In the genomic region with DNA sequence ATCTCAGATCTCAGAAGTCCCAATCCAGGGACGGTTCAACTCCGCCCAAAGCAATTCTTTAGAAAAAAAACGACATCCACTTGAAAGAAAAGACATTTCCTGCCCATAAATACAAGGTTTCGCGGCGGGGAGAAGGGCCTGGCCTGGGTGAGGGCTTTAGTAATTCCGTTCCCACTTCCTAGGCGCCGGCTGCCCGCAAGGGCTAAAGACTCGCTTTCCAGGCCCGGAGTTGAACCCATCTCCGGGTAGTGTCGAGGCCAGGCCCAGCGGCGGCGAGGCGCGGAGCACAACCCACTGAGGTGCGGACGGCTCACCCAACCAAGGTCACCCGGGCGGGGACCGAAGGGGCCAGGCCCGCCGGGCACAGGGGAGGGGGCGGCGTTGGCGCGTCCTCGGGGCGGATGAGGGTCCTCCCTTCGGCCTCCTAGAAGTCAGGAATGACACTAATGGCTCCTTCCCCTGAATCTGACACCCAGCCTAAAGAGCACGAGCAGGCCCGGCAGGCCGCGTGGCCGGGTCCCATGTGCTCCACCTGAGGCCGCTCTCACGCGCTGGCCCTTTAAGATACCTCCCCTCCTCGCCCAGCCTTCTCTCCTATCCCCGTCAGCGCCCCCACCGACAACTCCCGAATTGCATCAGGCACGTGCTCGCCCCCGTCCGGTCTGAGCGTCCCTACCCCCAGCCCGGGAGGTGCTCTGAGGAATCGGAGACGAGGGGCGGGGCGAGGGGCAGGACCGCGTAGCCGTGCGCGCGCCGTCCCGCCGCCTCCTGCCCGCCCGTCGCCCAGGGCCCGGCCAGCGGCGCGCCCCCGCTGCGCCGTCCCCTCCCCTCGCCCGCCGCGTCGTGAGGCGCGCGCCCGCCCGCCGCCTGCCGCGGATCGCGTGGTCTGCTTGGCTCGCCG, we compare ENCODE assay signal across 8 cellular contexts. TPM values are rescaled to one million over a fixed set of nuclear protein-coding genes. Genes with fewer than 3 reads are reported as not detected.
DNase-seq lines count a peak whose midpoint lies in the region; ATAC-seq and TF ChIP-seq lines count a peak whose summit lies in the region.

No MANE protein-coding gene starts in this region.

- DNase-seq in AG20443 (ENCODE audit: low spot score) (peak; percentile 97), NCI-H2227 treated with DMSO at 0.1 percent for 48 hours (lab: John Stamatoyannopoulos, UW) (peak; percentile 90), activated B cell treated with CpG ODN at 0.5 μM for 24 hours (peak; percentile 97), caudate nucleus (lab: John Stamatoyannopoulos, UW) (peak; percentile 34 to 99 (median 97)), immature natural killer cell (peak; percentile 99), smooth muscle cell of the brain vasculature (ENCODE audit: low read depth, low spot score) (peak; percentile 96)

- ATAC-seq in GM19023 (IDR thresholded peaks at IDR 0.05; ENCODE audit: unreplicated experiment) (peak; percentile 91), HG03196 (IDR thresholded peaks at IDR 0.05; ENCODE audit: unreplicated experiment) (peak; percentile 92), activated B cell treated with CpG ODN at 0.5 μM for 24 hours (ENCODE audit: low read depth) (peak; percentile 88)

- CTCF ChIA-PET in activated B cell treated with CpG ODN at 0.5 μM for 24 hours (lab: Charles Lee): no interaction called here

- POLR2A ChIA-PET in activated B cell treated with CpG ODN at 0.5 μM for 24 hours (lab: Charles Lee): interaction anchor here (0.7 to 2.0 kb wide), 2 partner anchors 102 to 104 kb away, joined by 3 to 8 read pairs; a partner anchor contains a TSS

- peaks cover 6% of the 10 kb centered on the region for H3K36me3 Mint-ChIP-seq in activated B cell treated with CpG ODN at 0.5 μM for 24 hours (ENCODE audit: low read depth)
- no peaks in the 10 kb centered on the region for H3K36me3 Mint-ChIP-seq in immature natural killer cell

- H3K27ac Mint-ChIP-seq in activated B cell treated with CpG ODN at 0.5 μM for 24 hours (peak overlapping the region; percentile 93), immature natural killer cell (peak overlapping the region; percentile 93 to 98 (median 94))

- peak overlapping the region; percentile 82 for H3K4me3 Mint-ChIP-seq in activated B cell treated with CpG ODN at 0.5 μM for 24 hours
- peak overlapping the region; percentile 83 to 95 (median 92) for H3K4me3 Mint-ChIP-seq in immature natural killer cell

- H3K27me3 Mint-ChIP-seq in activated B cell treated with CpG ODN at 0.5 μM for 24 hours: no peaks in the 10 kb centered on the region
- H3K27me3 Mint-ChIP-seq in immature natural killer cell (ENCODE audit: low read depth in 3 of 3): peaks cover 5 to 9% (median 6%) of the 10 kb centered on the region in 3 donors

- H3K4me1 Mint-ChIP-seq in activated B cell treated with CpG ODN at 0.5 μM for 24 hours (peaks cover 44% of the 10 kb centered on the region), immature natural killer cell (peaks cover 42 to 47% of the 10 kb centered on the region in 2 donors)

- intact Hi-C loops in activated B cell treated with CpG ODN at 0.5 μM for 24 hours (cut with micrococcal nuclease): loop anchor here (1.0 to 5.0 kb wide), 9 partner anchors 38 to 716 kb away; a partner anchor contains a TSS

- TF ChIP-seq CTCF in activated B cell treated with CpG ODN at 0.5 μM for 24 hours (IDR thresholded peaks at IDR 0.05): no peak

- peak overlapping the region; percentile 93 for H3K27ac ChIP-seq in caudate nucleus (ENCODE audit: low read depth, low read length)

- no peaks in the 10 kb centered on the region for H3K9me3 Mint-ChIP-seq in activated B cell treated with CpG ODN at 0.5 μM for 24 hours
- no peaks in the 10 kb centered on the region for H3K9me3 Mint-ChIP-seq in immature natural killer cell

RNA-seq across cellular contexts. Expression of a gene that starts 0.5 kb away (rescaled TPM):
- total RNA-seq in activated B cell treated with CpG ODN at 0.5 μM for 24 hours: 205 and 231 TPM in 2 replicates
- polyA plus RNA-seq in immature natural killer cell: 10 to 100 TPM in 1 of 3 donors, 1 to 10 TPM in 2; 3.9 to 18.2 (median 5.0) TPM

Comparison
In these comparisons a context has a peak if more than half of its experiments do, and no peak if none do; other contexts are left out.
1. Peak in every context shown above with its lines: DNase-seq, ATAC-seq and H3K27ac ChIP-seq.